In genomic region chr20:50169329-50169823, GRCh38 we compare ENCODE assay signal across 8 cellular contexts. TPM values are rescaled to one million over a fixed set of nuclear protein-coding genes. Genes with fewer than 3 reads are reported as not detected.
DNase-seq lines count a peak whose midpoint lies in the region; ATAC-seq lines count a peak whose summit lies in the region.

No MANE protein-coding gene starts in this region.

- no peaks in the 10 kb centered on the region for H3K9me3 ChIP-seq in skeletal muscle tissue (ENCODE audit: control insufficient read depth in 3 of 3, low read length in 3 of 3)

- H3K27me3 ChIP-seq in skeletal muscle tissue (ENCODE audit: control insufficient read depth in 3 of 3, insufficient read depth in 3 of 3, low read length in 3 of 3) = no peaks in the 10 kb centered on the region

- peak overlapping the region in 2 of 3 donors; percentile 10 to 45 for H3K9ac ChIP-seq in skeletal muscle tissue (ENCODE audit: low read depth in 1 of 3, low read length in 3 of 3)

- H3K4me3 ChIP-seq in skeletal muscle tissue (ENCODE audit: low read length in 3 of 3) = no peak overlapping the region

- peaks cover 13 to 32% (median 26%) of the 10 kb centered on the region in 3 donors for H3K4me1 ChIP-seq in skeletal muscle tissue (ENCODE audit: control insufficient read depth in 3 of 3, insufficient read depth in 3 of 3, low read length in 3 of 3)

- H3K36me3 ChIP-seq in skeletal muscle tissue (ENCODE audit: control insufficient read depth in 3 of 3, insufficient read depth in 3 of 3, low read length in 3 of 3) = no peaks in the 10 kb centered on the region

- DNase-seq in ELR (ENCODE audit: low read depth) (peak; percentile 86), NAMALWA (ENCODE audit: low spot score) (peak; percentile 82), T follicular helper cell (ENCODE audit: low read depth) (peak; percentile 71), amniotic epithelial cell (ENCODE audit: low read depth) (peak; percentile 66), hepatic stellate cell (ENCODE audit: low spot score) (peak; percentile 72)

- no peak for ATAC-seq in HG03095 (IDR thresholded peaks at IDR 0.05; ENCODE audit: unreplicated experiment)
- no peak for ATAC-seq in HG03469 (IDR thresholded peaks at IDR 0.05; ENCODE audit: unreplicated experiment)

- no peak overlapping the region for H3K27ac ChIP-seq in skeletal muscle tissue (ENCODE audit: low read depth, low read length)

RNA-seq across cellular contexts. Expression of gene PEDS1, which starts 15.9 kb away (rescaled TPM):
- total RNA-seq in skeletal muscle tissue = 5.7 TPM

RNA-seq across cellular contexts. Expression of gene CEBPB, which starts 21.3 kb away (rescaled TPM):
- 7.3 TPM for total RNA-seq in skeletal muscle tissue

RNA-seq across cellular contexts. Expression of gene UBE2V1, which starts 56.4 kb away (rescaled TPM):
- total RNA-seq in skeletal muscle tissue = 36.5 TPM
